In the genomic region with DNA sequence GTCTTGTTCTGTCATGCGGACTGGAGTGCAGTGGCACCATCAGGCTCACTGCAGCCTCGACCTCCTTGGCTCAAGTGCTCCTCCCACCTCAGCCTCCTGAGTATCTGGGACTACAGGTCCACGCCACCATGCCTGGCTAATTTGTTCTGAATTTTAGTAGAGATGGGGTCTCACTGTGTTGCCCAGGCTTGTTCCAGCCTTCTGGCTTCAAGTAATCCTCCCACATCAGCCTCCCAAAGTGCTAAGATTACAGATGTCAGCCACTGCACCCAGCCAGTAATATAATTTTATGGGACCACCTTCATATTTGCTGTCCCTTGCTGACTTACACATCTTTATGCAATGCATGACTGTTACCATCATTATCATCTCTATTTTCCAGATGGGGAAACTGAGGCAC, we compare ENCODE assay signal across 23 cellular contexts. TPM values are rescaled to one million over a fixed set of nuclear protein-coding genes. Genes with fewer than 3 reads are reported as not detected.
DNase-seq lines count a peak whose midpoint lies in the region; ATAC-seq and TF ChIP-seq lines count a peak whose summit lies in the region.
"Had no signal": no experiment of that assay in that cellular context is flagged by ENCODE, and none has a peak within 500 bp of the region (broad histone marks: within the 10 kb centered on the region; RNA-seq: fewer than 3 reads in every experiment).

No MANE protein-coding gene starts in this region.

- no peak for TF ChIP-seq CTCF in right atrium auricular region (IDR thresholded peaks at IDR 0.05)
- TF ChIP-seq CTCF in heart right ventricle (IDR thresholded peaks at IDR 0.05): no peak
- TF ChIP-seq CTCF in sigmoid colon (IDR thresholded peaks at IDR 0.05): no peak
- TF ChIP-seq CTCF in H9 (conservative IDR thresholded peaks at IDR 0.05): no peak

- no peak for TF ChIP-seq EP300 in sigmoid colon (IDR thresholded peaks at IDR 0.05)

- H2AFZ ChIP-seq in H9 (ENCODE audit: low read length): no peak overlapping the region

- H3K79me1 ChIP-seq in H9 (ENCODE audit: insufficient read depth, low read depth, low read length, poor library complexity, severe bottlenecking): no peaks in the 10 kb centered on the region

- H3K9me3 ChIP-seq in right atrium auricular region: no peaks in the 10 kb centered on the region
- no peaks in the 10 kb centered on the region for H3K9me3 ChIP-seq in heart right ventricle
- no peaks in the 10 kb centered on the region for H3K9me3 ChIP-seq in esophagus (ENCODE audit: control insufficient read depth in 2 of 2, insufficient read depth in 1 of 2, low read depth in 1 of 2, low read length in 1 of 2)
- H3K9me3 ChIP-seq in sigmoid colon: no peaks in the 10 kb centered on the region
- H3K9me3 ChIP-seq in H9 (ENCODE audit: control insufficient read depth, low read depth, low read length): no peaks in the 10 kb centered on the region
- H3K9me3 ChIP-seq: BE2C, heart left ventricle, tibial nerve had no signal

- peaks cover 0 to 30% of the 10 kb centered on the region in 2 donors for H3K4me1 ChIP-seq in right atrium auricular region
- peaks cover 10 to 38% (median 22%) of the 10 kb centered on the region in 9 donors for H3K4me1 ChIP-seq in heart right ventricle
- peaks cover 3 to 20% of the 10 kb centered on the region in 2 donors for H3K4me1 ChIP-seq in esophagus (ENCODE audit: control insufficient read depth in 2 of 2, insufficient read depth in 2 of 2, low read length in 1 of 2)
- H3K4me1 ChIP-seq in sigmoid colon: peaks cover 0 to 46% (median 46%) of the 10 kb centered on the region in 4 donors
- H3K4me1 ChIP-seq in H9 (ENCODE audit: insufficient read depth, low read length): no peaks in the 10 kb centered on the region
- H3K4me1 ChIP-seq: BE2C had no signal

- intact Hi-C loops in heart right ventricle (cut with DNase I): no loop called here
- intact Hi-C loops in sigmoid colon (cut with DNase I): no loop called here

- no peaks in the 10 kb centered on the region for H4K20me1 ChIP-seq in H9 (ENCODE audit: control insufficient read depth, insufficient read depth, insufficient read length)

- peaks cover 6 to 24% of the 10 kb centered on the region in 2 experiments; a peak in 3 of 4 replicates for H3K4me1 Mint-ChIP-seq in H9

- H2BK20ac ChIP-seq in H9 (ENCODE audit: low read depth, low read length, poor library complexity, severe bottlenecking): no peak overlapping the region

- peaks cover 0 to 3% of the 10 kb centered on the region in 2 experiments; a peak in 2 of 5 replicates for H3K9me3 Mint-ChIP-seq in H9
- H3K9me3 Mint-ChIP-seq: activated naive CD4-positive, alpha-beta T cell treated with anti-CD3 and anti-CD28 coated beads for 36 hours; activated T-cell treated with anti-CD3 and anti-CD28 coated beads, Interleukin-2, amount 50 U/mL, for 72 hours; memory B cell had no signal

- no peak overlapping the region for H3K18ac ChIP-seq in H9 (ENCODE audit: insufficient read length, low read depth, low read length)

- no peaks in the 10 kb centered on the region for H3K23me2 ChIP-seq in H9 (ENCODE audit: insufficient read length, low read depth, low read length, poor library complexity, severe bottlenecking)

- no peak overlapping the region for H3K14ac ChIP-seq in H9 (ENCODE audit: insufficient read depth, low read length)

- no peak overlapping the region for H2AK5ac ChIP-seq in H9 (ENCODE audit: insufficient read length, low read length)

- no peak for TF ChIP-seq POLR2A in sigmoid colon (IDR thresholded peaks at IDR 0.05)

- H3K27me3 ChIP-seq in right atrium auricular region: no peaks in the 10 kb centered on the region
- H3K27me3 ChIP-seq in heart right ventricle: peaks cover 0 to 7% (median 0%) of the 10 kb centered on the region in 7 donors
- no peaks in the 10 kb centered on the region for H3K27me3 ChIP-seq in esophagus (ENCODE audit: control insufficient read depth in 1 of 2, insufficient read depth in 2 of 2, low read length in 2 of 2)
- no peaks in the 10 kb centered on the region for H3K27me3 ChIP-seq in sigmoid colon
- H3K27me3 ChIP-seq in H9 (ENCODE audit: insufficient read depth, low read length): no peaks in the 10 kb centered on the region
- H3K27me3 ChIP-seq: BE2C, heart left ventricle, tibial nerve had no signal

- no peaks in the 10 kb centered on the region for H3K79me2 ChIP-seq in H9 (ENCODE audit: insufficient read depth, low read length)

- H3K9ac ChIP-seq in H9 (ENCODE audit: extremely low read depth, insufficient read length, low read length): no peak overlapping the region

- no peak overlapping the region for H3T11ph ChIP-seq in H9 (ENCODE audit: low read length)

- DNase-seq in right atrium auricular region (ENCODE audit: low spot score) (no peak), heart right ventricle (no peak), sigmoid colon (no peak), H9 (no peak), NCI-H2081 (lab: John Stamatoyannopoulos, UW) (no peak), NOMO-1 treated with DMSO at 0.1 percent for 48 hours (lab: John Stamatoyannopoulos, UW; ENCODE audit: unreplicated experiment) (no peak)
- DNase-seq: activated naive CD4-positive, alpha-beta T cell treated with anti-CD3 and anti-CD28 coated beads for 36 hours; activated T-cell treated with anti-CD3 and anti-CD28 coated beads, Interleukin-2, amount 50 U/mL, for 72 hours; amniotic stem cell; BE2C; cortex of kidney; DMS79 treated with DMSO at 0.1 percent for 48 hours; GOT3; heart left ventricle; NCI-H1048; NCI-H187; stimulated activated CD4-positive, alpha-beta T cell treated with anti-CD3 and anti-CD28 coated beads, Interleukin-4, amount 100 ng/mL, for 24 hours; stimulated activated naive B cell treated with anti-CD40 and anti-IgM and Interleukin-4, amounts not matched to agents 10 μg/mL and 1 μg/mL and 100 μg/mL, for 72 hours had no signal

- no peak overlapping the region for H2BK5ac ChIP-seq in H9 (ENCODE audit: insufficient read length, low read length)

- no peak overlapping the region for H3K4ac ChIP-seq in H9 (ENCODE audit: low read depth, low read length)

- no peak for ATAC-seq in heart right ventricle
- no peak for ATAC-seq in HG02938 (IDR thresholded peaks at IDR 0.05; ENCODE audit: unreplicated experiment)
- ATAC-seq: activated T-cell treated with anti-CD3 and anti-CD28 coated beads, Interleukin-2, amount 50 U/mL, for 72 hours; heart left ventricle; HepG2; stimulated activated naive B cell treated with anti-CD40 and anti-IgM and Interleukin-4, amounts not matched to agents 10 μg/mL and 1 μg/mL and 100 μg/mL, for 72 hours had no signal

- WGBS in heart right ventricle, 2 donors: 94 to 97% methylated on average over 3 of the region's 3 CpGs
- WGBS in esophagus, 2 donors: 88 to 95% methylated on average over 3 of the region's 3 CpGs
- WGBS in sigmoid colon, 2 donors: 92 to 95% methylated on average over 3 of the region's 3 CpGs
- no CpG with 5 or more reads among the region's 3 CpGs for WGBS in H9 (ENCODE audit: extremely low coverage, insufficient read length, low lambda C conversion rate)

- H3K4me3 Mint-ChIP-seq in H9: no peak overlapping the region
- H3K4me3 Mint-ChIP-seq: activated naive CD4-positive, alpha-beta T cell treated with anti-CD3 and anti-CD28 coated beads for 36 hours; activated T-cell treated with anti-CD3 and anti-CD28 coated beads, Interleukin-2, amount 50 U/mL, for 72 hours; memory B cell; stimulated activated naive B cell treated with anti-CD40 and anti-IgM and Interleukin-4, amounts not matched to agents 10 μg/mL and 1 μg/mL and 100 μg/mL, for 72 hours had no signal

- H3K23ac ChIP-seq in H9 (ENCODE audit: insufficient read length, low read depth, low read length): no peak overlapping the region

- no peak overlapping the region for H3K27ac Mint-ChIP-seq in H9
- H3K27ac Mint-ChIP-seq: activated naive CD4-positive, alpha-beta T cell treated with anti-CD3 and anti-CD28 coated beads for 36 hours; activated T-cell treated with anti-CD3 and anti-CD28 coated beads, Interleukin-2, amount 50 U/mL, for 72 hours; memory B cell; stimulated activated naive B cell treated with anti-CD40 and anti-IgM and Interleukin-4, amounts not matched to agents 10 μg/mL and 1 μg/mL and 100 μg/mL, for 72 hours had no signal

- H2BK120ac ChIP-seq in H9 (ENCODE audit: low read depth, low read length, poor library complexity, severe bottlenecking): no peak overlapping the region

- H4K91ac ChIP-seq in H9 (ENCODE audit: insufficient read length, low read depth, low read length): no peak overlapping the region

- no peak overlapping the region for H3K56ac ChIP-seq in H9 (ENCODE audit: insufficient read length, low read depth, low read length)

- no peak overlapping the region for H4K5ac ChIP-seq in H9 (ENCODE audit: insufficient read length, low read depth, low read length)

- H3K27ac ChIP-seq in right atrium auricular region (peak overlapping the region; percentile 51 to 55), heart right ventricle (peak overlapping the region in 1 of 10 donors; percentile 100), esophagus (ENCODE audit: low read depth in 2 of 2, low read length in 1 of 2) (peak overlapping the region; percentile 67 to 100), sigmoid colon (peak overlapping the region; percentile 96 to 100 (median 99)), H9 (ENCODE audit: insufficient read length, low read depth, low read length) (no peak overlapping the region)

- H3K4me2 ChIP-seq in H9 (ENCODE audit: insufficient read depth, insufficient read length, low read length): no peak overlapping the region

- H2BK12ac ChIP-seq in H9 (ENCODE audit: insufficient read length, low read depth, low read length): no peak overlapping the region

- H3K36me3 Mint-ChIP-seq in H9 (ENCODE audit: insufficient read depth in 1 of 3, low read depth in 3 of 3): peaks cover 5 to 12% (median 9%) of the 10 kb centered on the region in 3 experiments; a peak in 5 of 7 replicates
- H3K36me3 Mint-ChIP-seq: memory B cell had no signal

- no peak overlapping the region for H3K4me3 ChIP-seq in right atrium auricular region
- H3K4me3 ChIP-seq in heart right ventricle: no peak overlapping the region
- H3K4me3 ChIP-seq in esophagus (ENCODE audit: low read depth in 1 of 2, low read length in 2 of 2): no peak overlapping the region
- H3K4me3 ChIP-seq in sigmoid colon: no peak overlapping the region
- H3K4me3 ChIP-seq: heart left ventricle, tibial nerve had no signal

- H4K8ac ChIP-seq in H9 (replicated peaks; ENCODE audit: insufficient read length, low read depth, low read length): no peak overlapping the region

- H3K36me3 ChIP-seq in right atrium auricular region (peaks cover 22% of the 10 kb centered on the region), heart right ventricle (peaks cover 0 to 14% (median 9%) of the 10 kb centered on the region in 9 donors), esophagus (ENCODE audit: control insufficient read depth in 2 of 2, insufficient read depth in 2 of 2, low read length in 1 of 2) (peaks cover 0 to 11% of the 10 kb centered on the region in 2 donors), sigmoid colon (peaks cover 0 to 14% (median 5%) of the 10 kb centered on the region in 4 donors)

- no peak overlapping the region for H2BK15ac ChIP-seq in H9 (ENCODE audit: low read depth, low read length)

- peaks cover 26% of the 10 kb centered on the region for H3K27me3 Mint-ChIP-seq in H9 (ENCODE audit: low read depth)

RNA-seq across cellular contexts. Expression of a gene that starts 1.5 kb away (rescaled TPM):
- 1,000 to 10,000 TPM; 1,006 to 1,433 TPM for total RNA-seq in right atrium auricular region
- 1,000 to 10,000 TPM; 1,266 to 2,631 (median 2,034) TPM for total RNA-seq in heart right ventricle
- polyA plus RNA-seq in heart right ventricle: 1,000 to 10,000 TPM; 2,522 to 6,886 TPM
- 1,000 to 10,000 TPM; 4,444 to 4,845 TPM for polyA plus RNA-seq in esophagus
- total RNA-seq in sigmoid colon: 1,000 to 10,000 TPM in 3 of 4 donors, 100 to 1,000 TPM in 1; 929 to 2,528 (median 1,357) TPM
- polyA plus RNA-seq in sigmoid colon: 100 to 1,000 TPM; 202 to 340 (median 208) TPM
- 175 and 186 TPM in 2 replicates for total RNA-seq in H9 (2021)

RNA-seq across cellular contexts. Expression of a gene that starts 57.8 kb away (rescaled TPM):
- 100 to 1,000 TPM; 132 to 153 TPM for total RNA-seq in right atrium auricular region
- 100 to 1,000 TPM; 193 to 262 (median 207) TPM for total RNA-seq in heart right ventricle
- 10 to 100 TPM; 63.7 to 88.0 TPM for polyA plus RNA-seq in heart right ventricle
- polyA plus RNA-seq in esophagus: 10 to 100 TPM; 35.2 to 53.3 TPM
- 10 to 100 TPM; 42.5 to 59.0 (median 52.3) TPM for total RNA-seq in sigmoid colon
- 10 to 100 TPM; 45.6 to 64.0 (median 62.4) TPM for polyA plus RNA-seq in sigmoid colon
- total RNA-seq in H9 (2021): 241 and 243 TPM in 2 replicates
